In genomic region chr2:27671235-27671634, GRCh38 we compare ENCODE assay signal across 26 cellular contexts.
"Had no signal": no experiment of that assay in that cellular context is flagged by ENCODE, and none has a peak within 500 bp of the region (broad histone marks: within the 10 kb centered on the region; RNA-seq: fewer than 3 reads in every experiment).

No MANE protein-coding gene starts in this region.

- H3K27ac ChIP-seq: left ventricle myocardium inferior, neural progenitor cell, neutrophil, parathyroid adenoma, psoas muscle, right lobe of liver, tibial nerve, uterus had no signal

- H3K4me2 ChIP-seq: neural progenitor cell, smooth muscle cell had no signal

- H3K9me3 Mint-ChIP-seq: mesothelial cell of epicardium; naive B cell; natural killer cell; nephron progenitor cell; neural progenitor cell; stimulated activated memory B cell treated with anti-CD40 and anti-IgM and Interleukin-4, amounts not matched to agents 10 μg/mL and 1 μg/mL and 100 μg/mL, for 72 hours; stimulated activated naive CD8-positive, alpha-beta T cell treated with anti-CD3 and anti-CD28 coated beads, Interleukin-15, amount 100 ng/mL, for 72 hours; type B pancreatic cell had no signal

- DNase-seq: islet precursor cell; left ventricle myocardium inferior; mesendoderm; naive B cell; natural killer cell; nephron progenitor cell; occipital lobe; psoas muscle; right lobe of liver; stimulated activated CD4-positive, alpha-beta T cell treated with anti-CD3 and anti-CD28 coated beads, Interleukin-1b, Interleukin-23, amount 100 ng/mL, for 48 hours; stimulated activated CD4-positive, alpha-beta T cell treated with anti-CD3 and anti-CD28 coated beads, Interleukin-2, amount 100 ng/mL, for 48 hours; stimulated activated CD4-positive, alpha-beta T cell treated with anti-CD3 and anti-CD28 coated beads, Interleukin-4, amount 100 ng/mL, for 4 hours; stimulated activated CD8-positive, alpha-beta memory T cell treated with anti-CD3 and anti-CD28 coated beads, Interleukin-4, amount 100 ng/mL, for 48 hours; stimulated activated naive CD4-positive, alpha-beta T cell treated with Interleukin-2 at 50 U/mL for 16 hours; stimulated activated naive CD8-positive, alpha-beta T cell treated with anti-CD3 and anti-CD28 coated beads, Interleukin-15, amount 100 ng/mL, for 72 hours; substantia nigra; uterus had no signal

- H3K27me3 Mint-ChIP-seq: naive B cell; stimulated activated memory B cell treated with anti-CD40 and anti-IgM and Interleukin-4, amounts not matched to agents 10 μg/mL and 1 μg/mL and 100 μg/mL, for 72 hours; stimulated activated naive CD8-positive, alpha-beta T cell treated with anti-CD3 and anti-CD28 coated beads, Interleukin-15, amount 100 ng/mL, for 72 hours; type B pancreatic cell had no signal

- H3K9me3 ChIP-seq: left ventricle myocardium inferior, neutrophil, psoas muscle, right lobe of liver, tibial nerve, uterus had no signal

- H3K4me3 Mint-ChIP-seq: mesothelial cell of epicardium; natural killer cell; nephron progenitor cell; neural progenitor cell; stimulated activated memory B cell treated with anti-CD40 and anti-IgM and Interleukin-4, amounts not matched to agents 10 μg/mL and 1 μg/mL and 100 μg/mL, for 72 hours; stimulated activated naive CD8-positive, alpha-beta T cell treated with anti-CD3 and anti-CD28 coated beads, Interleukin-15, amount 100 ng/mL, for 72 hours; type B pancreatic cell had no signal

- ATAC-seq: natural killer cell; psoas muscle; right lobe of liver; stimulated activated memory B cell treated with anti-CD40 and anti-IgM and Interleukin-4, amounts not matched to agents 10 μg/mL and 1 μg/mL and 100 μg/mL, for 72 hours; stimulated activated naive CD8-positive, alpha-beta T cell treated with anti-CD3 and anti-CD28 coated beads, Interleukin-15, amount 100 ng/mL, for 72 hours had no signal

- H3K27ac Mint-ChIP-seq: mesothelial cell of epicardium; naive B cell; natural killer cell; nephron progenitor cell; neural progenitor cell; stimulated activated memory B cell treated with anti-CD40 and anti-IgM and Interleukin-4, amounts not matched to agents 10 μg/mL and 1 μg/mL and 100 μg/mL, for 72 hours; type B pancreatic cell had no signal

- H3K4me3 ChIP-seq: left ventricle myocardium inferior, lung, neural progenitor cell, psoas muscle, right lobe of liver, smooth muscle cell, tibial nerve, uterus had no signal

- H3K4me1 Mint-ChIP-seq: mesothelial cell of epicardium, nephron progenitor cell, neural progenitor cell had no signal

- H3K4me1 ChIP-seq: neural progenitor cell, parathyroid adenoma, psoas muscle, right lobe of liver, uterus had no signal
